Comparison of ENCODE assay signal across 14 cellular contexts in the genomic region with DNA sequence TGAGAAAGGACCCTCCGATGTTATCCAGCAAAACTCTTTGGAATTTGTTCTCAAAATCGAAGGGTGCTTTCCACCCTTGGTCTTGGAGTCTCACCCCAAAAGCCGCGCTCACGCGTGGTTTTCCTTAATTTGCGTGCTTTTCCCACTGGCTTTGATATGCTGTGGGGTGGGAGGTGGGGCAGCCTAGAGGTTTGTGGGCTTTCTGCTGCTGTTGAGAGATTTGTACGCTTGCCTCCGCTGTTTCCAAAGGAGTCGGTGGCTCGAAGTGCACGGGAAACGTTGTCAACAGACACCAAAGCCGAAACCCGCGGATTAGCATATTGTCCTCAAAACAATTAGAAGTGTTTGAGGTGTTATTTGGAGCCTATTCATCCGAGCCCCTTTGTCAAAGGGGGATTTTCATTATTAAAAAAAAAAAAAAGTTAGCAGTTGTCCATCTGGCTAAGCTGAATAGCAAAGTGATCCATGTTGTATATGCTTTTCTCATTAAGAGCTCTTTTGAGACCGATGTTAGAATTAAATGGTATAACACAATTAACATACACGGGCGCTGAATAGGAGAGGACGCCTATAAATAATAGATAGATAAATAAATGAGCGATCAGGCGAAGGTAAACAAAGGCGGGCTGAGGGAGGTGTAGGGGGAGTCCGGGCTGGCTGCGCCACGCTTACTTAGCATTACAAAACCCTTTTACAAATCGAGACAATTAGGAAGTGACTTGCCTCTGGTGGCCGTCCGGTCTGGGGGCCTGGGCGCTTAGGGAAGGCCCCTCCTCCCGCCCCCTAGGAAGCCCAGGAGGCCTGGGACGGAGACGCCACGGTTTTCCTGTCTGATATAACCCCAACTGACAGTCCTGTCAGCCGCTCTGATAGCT. TPM values are rescaled to one million over a fixed set of nuclear protein-coding genes. Genes with fewer than 3 reads are reported as not detected.
DNase-seq lines count a peak whose midpoint lies in the region; ATAC-seq and TF ChIP-seq lines count a peak whose summit lies in the region.
"Had no signal": no experiment of that assay in that cellular context is flagged by ENCODE, and none has a peak within 500 bp of the region (broad histone marks: within the 10 kb centered on the region; RNA-seq: fewer than 3 reads in every experiment).

No MANE protein-coding gene starts in this region.

- H3K4me3 Mint-ChIP-seq in activated T-helper 17 cell treated with anti-CD3 and anti-CD28 coated beads, Interleukin-2, amount 50 U/mL, for 72 hours: no peak overlapping the region

- CTCF ChIA-PET in PC-3 (lab: Charles Lee): no interaction called here

- POLR2A ChIA-PET in PC-3 (lab: Charles Lee; ENCODE audit: unreplicated experiment): no interaction called here

- TF ChIP-seq CTCF in GM13977 (IDR thresholded peaks at IDR 0.05; ENCODE audit: extremely low read depth, insufficient read depth, missing control alignments) (no peak), PC-3 (conservative IDR thresholded peaks at IDR 0.05; ENCODE audit: low read depth, low read length) (no peak), gastrocnemius medialis (IDR thresholded peaks at IDR 0.05 in 4 of 5, conservative IDR thresholded peaks at IDR 0.05 in 1 of 5) (no peak), body of pancreas (IDR thresholded peaks at IDR 0.05) (no peak)

- peaks cover 58% of the 10 kb centered on the region for H3K27me3 Mint-ChIP-seq in activated T-helper 17 cell treated with anti-CD3 and anti-CD28 coated beads, Interleukin-2, amount 50 U/mL, for 72 hours

- H3K27ac Mint-ChIP-seq in activated T-helper 17 cell treated with anti-CD3 and anti-CD28 coated beads, Interleukin-2, amount 50 U/mL, for 72 hours: no peak overlapping the region

- in situ Hi-C loops in GM13977 (cut with MboI; ENCODE audit: low pct_unique_long_range_greater_than_20kb, low sequenced_read_pairs, unreplicated experiment): no loop called here
- in situ Hi-C loops in gastrocnemius medialis (cut with MboI; ENCODE audit: low sequenced_read_pairs in 4 of 4): no loop called here
- in situ Hi-C loops in G401 (cut with HindIII; ENCODE audit: low sequenced_read_pairs): no loop called here

- no peak overlapping the region for H2AFZ ChIP-seq in PC-3 (ENCODE audit: low read length)

- no peak for TF ChIP-seq POLR2A in gastrocnemius medialis (IDR thresholded peaks at IDR 0.05)
- TF ChIP-seq POLR2A in body of pancreas (IDR thresholded peaks at IDR 0.05): no peak

- peak overlapping the region; percentile 41; the same call in 1 of the 2 replicates for H3K4me2 ChIP-seq in PC-3 (ENCODE audit: low read length)

- H3K36me3 ChIP-seq in PC-3 (ENCODE audit: low read depth, low read length): no peaks in the 10 kb centered on the region
- no peaks in the 10 kb centered on the region for H3K36me3 ChIP-seq in iPS-20b (ENCODE audit: insufficient read depth, low read depth, low read length)
- H3K36me3 ChIP-seq in gastrocnemius medialis: no peaks in the 10 kb centered on the region
- no peaks in the 10 kb centered on the region for H3K36me3 ChIP-seq in body of pancreas (replicated peaks in 1 of 2; ENCODE audit: insufficient read depth in 1 of 2, low read depth in 2 of 2)

- no peaks in the 10 kb centered on the region for H3K9me2 ChIP-seq in PC-3 (replicated peaks; ENCODE audit: low read length)

- H4K20me1 ChIP-seq in PC-3 (ENCODE audit: low read length): no peaks in the 10 kb centered on the region

- ATAC-seq in PC-3 (no peak), gastrocnemius medialis (no peak), body of pancreas (no peak)
- no peak for ATAC-seq in activated T-helper 17 cell treated with anti-CD3 and anti-CD28 coated beads, Interleukin-2, amount 50 U/mL, for 72 hours (replicated peaks)
- ATAC-seq: mucosa of descending colon had no signal

- intact Hi-C loops in PC-3 (cut with micrococcal nuclease) (no loop called here), gastrocnemius medialis (cut with DNase I; ENCODE audit: low total_unique reads) (no loop called here), body of pancreas (cut with DNase I) (no loop called here)

- H3K9ac ChIP-seq in PC-3 (ENCODE audit: low read length): no peak overlapping the region
- peak overlapping the region; percentile 19; the same call in 1 of the 2 replicates for H3K9ac ChIP-seq in iPS-20b (ENCODE audit: low read depth, low read length)

- no peaks in the 10 kb centered on the region for H3F3A ChIP-seq in PC-3 (ENCODE audit: low read length, unreplicated experiment)

- H3K4me3 ChIP-seq in PC-3 (ENCODE audit: low read length): peak overlapping the region; percentile 27; the same call in 1 of the 2 replicates
- H3K4me3 ChIP-seq in iPS-20b (ENCODE audit: low read length): peak overlapping the region; percentile 54
- peak overlapping the region; percentile 32 to 58 (median 48) for H3K4me3 ChIP-seq in gastrocnemius medialis
- H3K4me3 ChIP-seq in body of pancreas: peak overlapping the region in 1 of 2 donors; percentile 21
- H3K4me3 ChIP-seq: mucosa of descending colon had no signal

- H3K27ac ChIP-seq in PC-3 (ENCODE audit: low read length) (no peak overlapping the region), iPS-20b (ENCODE audit: low read length) (no peak overlapping the region), gastrocnemius medialis (no peak overlapping the region), body of pancreas (no peak overlapping the region)
- H3K27ac ChIP-seq: testis had no signal

- 3 to 4% methylated on average over 36 of the region's 36 CpGs for WGBS in body of pancreas, 2 donors

- no TSS peak for BruUV-seq in PC-3 (replicated peaks; lab: Mats Ljungman, UMichigan)

- H3K4me1 ChIP-seq in PC-3 (ENCODE audit: insufficient read depth, low read length) (no peaks in the 10 kb centered on the region), iPS-20b (ENCODE audit: insufficient read depth, low read length) (peaks cover 54% of the 10 kb centered on the region), gastrocnemius medialis (peaks cover 10 to 33% of the 10 kb centered on the region in 2 donors), body of pancreas (peaks cover 81% of the 10 kb centered on the region)

- peaks cover 80% of the 10 kb centered on the region for H3K27me3 ChIP-seq in PC-3 (ENCODE audit: low read length)
- H3K27me3 ChIP-seq in iPS-20b (ENCODE audit: insufficient read depth, low read length): peaks cover 100% of the 10 kb centered on the region
- H3K27me3 ChIP-seq in gastrocnemius medialis: peaks cover 99 to 100% (median 100%) of the 10 kb centered on the region in 3 donors
- H3K27me3 ChIP-seq in body of pancreas: peaks cover 0 to 70% of the 10 kb centered on the region in 2 donors
- H3K27me3 ChIP-seq: testis had no signal

- H3K9me3 ChIP-seq in PC-3 (ENCODE audit: low read length) (no peaks in the 10 kb centered on the region), iPS-20b (ENCODE audit: insufficient read depth, low read depth, low read length) (peaks cover 3% of the 10 kb centered on the region; the same call in 1 of the 2 replicates), gastrocnemius medialis (no peaks in the 10 kb centered on the region), body of pancreas (no peaks in the 10 kb centered on the region)
- H3K9me3 ChIP-seq: mucosa of descending colon, testis had no signal

- no peaks in the 10 kb centered on the region for H3K79me2 ChIP-seq in PC-3 (ENCODE audit: low read length)

- peak; percentile 10 for DNase-seq in GM13977 (ENCODE audit: low spot score)
- no peak for DNase-seq in PC-3
- no peak for DNase-seq in gastrocnemius medialis
- DNase-seq in NCI-H526 treated with DMSO at 0.1 percent for 48 hours (lab: John Stamatoyannopoulos, UW): no peak
- DNase-seq in G401 (ENCODE audit: low spot score): no peak
- DNase-seq in body of pancreas: no peak
- DNase-seq: aorta, KG1, mucosa of descending colon, testis had no signal

- H3K36me3 Mint-ChIP-seq in activated T-helper 17 cell treated with anti-CD3 and anti-CD28 coated beads, Interleukin-2, amount 50 U/mL, for 72 hours (ENCODE audit: low read depth): no peaks in the 10 kb centered on the region

- no peaks in the 10 kb centered on the region for H3K9me3 Mint-ChIP-seq in activated T-helper 17 cell treated with anti-CD3 and anti-CD28 coated beads, Interleukin-2, amount 50 U/mL, for 72 hours

- H3K4me1 Mint-ChIP-seq in activated T-helper 17 cell treated with anti-CD3 and anti-CD28 coated beads, Interleukin-2, amount 50 U/mL, for 72 hours: no peaks in the 10 kb centered on the region

RNA-seq across cellular contexts. Expression of gene SOX14, which starts 3.3 kb away (rescaled TPM):
- not detected in 2 replicates for total RNA-seq in PC-3 (2014; rRNA removed)
- total RNA-seq in gastrocnemius medialis: not detected
- total RNA-seq in G401 (2014; rRNA removed; shearing (Covaris generic)): not detected in 2 replicates
- total RNA-seq in activated T-helper 17 cell treated with anti-CD3 and anti-CD28 coated beads, Interleukin-2, amount 50 U/mL, for 72 hours: not detected
- total RNA-seq in body of pancreas: not detected
- total RNA-seq: activated CD8-positive, alpha-beta memory T cell treated with anti-CD3 and anti-CD28 coated beads for 36 hours; aorta; mucosa of descending colon; NCI-H460; testis had no signal
